ENCODE assay signal across 15 cellular contexts in the genomic region with DNA sequence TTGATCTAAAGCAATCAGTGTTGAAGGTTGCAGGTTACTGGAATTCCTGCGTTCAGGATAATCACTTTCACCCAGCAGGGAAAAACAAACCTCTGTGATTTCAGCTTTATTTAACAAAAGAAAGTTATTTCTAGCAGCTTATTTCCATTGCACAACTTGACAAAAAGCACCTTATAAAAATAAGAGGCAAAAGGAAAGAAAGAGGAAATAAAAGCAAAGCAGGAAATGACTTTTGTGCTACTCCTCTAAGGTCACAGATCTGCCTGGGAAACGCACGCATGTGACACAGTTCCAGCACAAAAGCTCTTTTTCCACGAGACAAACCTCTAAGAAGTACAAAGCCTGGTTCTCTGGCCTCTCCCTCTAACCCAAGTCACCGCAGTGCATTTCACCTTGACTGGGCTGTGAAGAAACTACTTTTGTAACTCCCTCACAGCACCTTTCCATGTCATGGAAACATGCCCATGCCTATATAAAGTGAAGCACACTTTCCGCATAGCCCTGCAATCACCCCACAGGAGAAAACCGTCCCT. TPM values are rescaled to one million over a fixed set of nuclear protein-coding genes. Genes with fewer than 3 reads are reported as not detected.
DNase-seq lines count a peak whose midpoint lies in the region; ATAC-seq and TF ChIP-seq lines count a peak whose summit lies in the region.
"Had no signal": no experiment of that assay in that cellular context is flagged by ENCODE, and none has a peak within 500 bp of the region (broad histone marks: within the 10 kb centered on the region; RNA-seq: fewer than 3 reads in every experiment).

No MANE protein-coding gene starts in this region.

- no peaks in the 10 kb centered on the region for H3K27me3 Mint-ChIP-seq in glutamatergic neuron (ENCODE audit: unreplicated experiment)
- H3K27me3 Mint-ChIP-seq in stimulated activated memory B cell treated with anti-CD40 and anti-IgM and Interleukin-4, amounts not matched to agents 10 μg/mL and 1 μg/mL and 100 μg/mL, for 72 hours = no peaks in the 10 kb centered on the region

- H3K27me3 ChIP-seq in OCI-LY1 (ENCODE audit: insufficient read depth, low read length) = no peaks in the 10 kb centered on the region
- H3K27me3 ChIP-seq: breast epithelium, MG63 had no signal

- H3K36me3 Mint-ChIP-seq in glutamatergic neuron (ENCODE audit: unreplicated experiment) = no peaks in the 10 kb centered on the region
- H3K36me3 Mint-ChIP-seq in stimulated activated memory B cell treated with anti-CD40 and anti-IgM and Interleukin-4, amounts not matched to agents 10 μg/mL and 1 μg/mL and 100 μg/mL, for 72 hours = no peaks in the 10 kb centered on the region

- peak overlapping the region; percentile 75 for H3K4me3 ChIP-seq in OCI-LY1 (ENCODE audit: low read depth, low read length, poor library complexity, severe bottlenecking)
- H3K4me3 ChIP-seq: breast epithelium, MG63 had no signal

- no peaks in the 10 kb centered on the region for H3K9me3 ChIP-seq in OCI-LY1 (ENCODE audit: low read length)
- H3K9me3 ChIP-seq: breast epithelium, MG63 had no signal

- no peaks in the 10 kb centered on the region for H4K20me1 ChIP-seq in OCI-LY1 (ENCODE audit: insufficient read depth, low read length)

- no peaks in the 10 kb centered on the region for H3K9me2 ChIP-seq in OCI-LY1 (ENCODE audit: low read depth, low read length)

- TF ChIP-seq CTCF in OCI-LY1 (IDR thresholded peaks at IDR 0.05; ENCODE audit: low read length) = no peak
- TF ChIP-seq CTCF in glutamatergic neuron (IDR thresholded peaks at IDR 0.05; ENCODE audit: partially characterized antibody, unreplicated experiment) = no peak

- DNase-seq in NCI-H2171 treated with DMSO at 0.1 percent for 48 hours (lab: John Stamatoyannopoulos, UW) = peak; percentile 52
- DNase-seq in NCI-H2171 (lab: John Stamatoyannopoulos, UW) = no peak
- DNase-seq in glutamatergic neuron = no peak
- DNase-seq in activated CD8-positive, alpha-beta memory T cell treated with anti-CD3 and anti-CD28 coated beads, Interleukin-2, amount 50 U/mL, for 4 hours = no peak
- DNase-seq: ACHN; activated T-cell treated with anti-CD3 and anti-CD28 coated beads, Interleukin-2, amount 50 U/mL, for 72 hours; MG63; stimulated activated naive CD4-positive, alpha-beta T cell treated with Interleukin-2 at 50 U/mL for 16 hours; T-helper 9 cell had no signal

- H3K4me3 Mint-ChIP-seq in glutamatergic neuron (ENCODE audit: unreplicated experiment) = peak overlapping the region; percentile 80
- H3K4me3 Mint-ChIP-seq in stimulated activated memory B cell treated with anti-CD40 and anti-IgM and Interleukin-4, amounts not matched to agents 10 μg/mL and 1 μg/mL and 100 μg/mL, for 72 hours = no peak overlapping the region
- H3K4me3 Mint-ChIP-seq: activated T-cell treated with anti-CD3 and anti-CD28 coated beads, Interleukin-2, amount 50 U/mL, for 72 hours had no signal

- no peak overlapping the region for H2AFZ ChIP-seq in OCI-LY1 (ENCODE audit: low read length)

- H3K4me1 ChIP-seq in OCI-LY1 (ENCODE audit: insufficient read depth, low read length, severe bottlenecking) = peaks cover 80% of the 10 kb centered on the region
- H3K4me1 ChIP-seq: breast epithelium had no signal

- H3K27ac Mint-ChIP-seq in glutamatergic neuron (ENCODE audit: unreplicated experiment) = peak overlapping the region; percentile 96
- H3K27ac Mint-ChIP-seq in stimulated activated memory B cell treated with anti-CD40 and anti-IgM and Interleukin-4, amounts not matched to agents 10 μg/mL and 1 μg/mL and 100 μg/mL, for 72 hours = peak overlapping the region; percentile 59
- H3K27ac Mint-ChIP-seq: activated T-cell treated with anti-CD3 and anti-CD28 coated beads, Interleukin-2, amount 50 U/mL, for 72 hours had no signal

- ATAC-seq in stimulated activated memory B cell treated with anti-CD40 and anti-IgM and Interleukin-4, amounts not matched to agents 10 μg/mL and 1 μg/mL and 100 μg/mL, for 72 hours = peak; percentile 53
- ATAC-seq in HG03378 (IDR thresholded peaks at IDR 0.05; ENCODE audit: unreplicated experiment) = no peak
- no peak for ATAC-seq in HG02571 (IDR thresholded peaks at IDR 0.05; ENCODE audit: unreplicated experiment)
- ATAC-seq: esophagus mucosa had no signal

- peak overlapping the region; percentile 80 for H3K9ac ChIP-seq in OCI-LY1 (ENCODE audit: low read length)

- peaks cover 34% of the 10 kb centered on the region for H3K4me1 Mint-ChIP-seq in glutamatergic neuron (ENCODE audit: low read depth, unreplicated experiment)
- peaks cover 27% of the 10 kb centered on the region for H3K4me1 Mint-ChIP-seq in stimulated activated memory B cell treated with anti-CD40 and anti-IgM and Interleukin-4, amounts not matched to agents 10 μg/mL and 1 μg/mL and 100 μg/mL, for 72 hours

- peaks cover 4% of the 10 kb centered on the region for H3K9me3 Mint-ChIP-seq in glutamatergic neuron (ENCODE audit: unreplicated experiment)
- no peaks in the 10 kb centered on the region for H3K9me3 Mint-ChIP-seq in stimulated activated memory B cell treated with anti-CD40 and anti-IgM and Interleukin-4, amounts not matched to agents 10 μg/mL and 1 μg/mL and 100 μg/mL, for 72 hours
- H3K9me3 Mint-ChIP-seq: activated T-cell treated with anti-CD3 and anti-CD28 coated beads, Interleukin-2, amount 50 U/mL, for 72 hours had no signal

- peak overlapping the region; percentile 71 for H3K4me2 ChIP-seq in OCI-LY1 (ENCODE audit: low read length)

- peaks cover 53% of the 10 kb centered on the region for H3K79me2 ChIP-seq in OCI-LY1 (ENCODE audit: insufficient read depth, low read length)

- H3F3A ChIP-seq in OCI-LY1 (ENCODE audit: insufficient read depth, low read length) = no peaks in the 10 kb centered on the region

- peak overlapping the region; percentile 79 for H3K27ac ChIP-seq in OCI-LY1 (ENCODE audit: low read depth, low read length, poor library complexity, severe bottlenecking)
- H3K27ac ChIP-seq: breast epithelium had no signal

- H3K36me3 ChIP-seq in OCI-LY1 (ENCODE audit: insufficient read depth, low read length) = no peaks in the 10 kb centered on the region
- H3K36me3 ChIP-seq: breast epithelium, MG63 had no signal

RNA-seq across cellular contexts. Expression of a gene that starts 0.9 kb away (rescaled TPM):
- 84.9 TPM for total RNA-seq in glutamatergic neuron (ENCODE audit: unreplicated experiment)
